8 cellular contexts compared by ENCODE assay signal in genomic region chr12:3803865-3804472, GRCh38. TPM values are rescaled to one million over a fixed set of nuclear protein-coding genes. Genes with fewer than 3 reads are reported as not detected.
DNase-seq lines count a peak whose midpoint lies in the region; ATAC-seq and TF ChIP-seq lines count a peak whose summit lies in the region.

No MANE protein-coding gene starts in this region.

- peak; percentile 82 for TF ChIP-seq CTCF in CD14-positive monocyte (IDR thresholded peaks at IDR 0.05)
- TF ChIP-seq CTCF in H9 (conservative IDR thresholded peaks at IDR 0.05): peak; percentile 95
- TF ChIP-seq CTCF in left lung (IDR thresholded peaks at IDR 0.05): peak; percentile 84 to 85

- no CpG with 5 or more reads among the region's 14 CpGs for WGBS in H9 (ENCODE audit: extremely low coverage, insufficient read length, low lambda C conversion rate)

- no peaks in the 10 kb centered on the region for H4K20me1 ChIP-seq in H9 (ENCODE audit: control insufficient read depth, insufficient read depth, insufficient read length)

- no peak overlapping the region for H2AFZ ChIP-seq in H9 (ENCODE audit: low read length)

- H3K9me3 ChIP-seq in H9 (ENCODE audit: control insufficient read depth, low read depth, low read length) (no peaks in the 10 kb centered on the region), left lung (no peaks in the 10 kb centered on the region)

- H3K27me3 Mint-ChIP-seq in CD14-positive monocyte (ENCODE audit: low read depth in 3 of 3) (no peaks in the 10 kb centered on the region), H9 (ENCODE audit: low read depth) (no peaks in the 10 kb centered on the region)

- H3K36me3 ChIP-seq in left lung: peaks cover 0 to 18% of the 10 kb centered on the region in 2 donors

- no peak overlapping the region for H3K4me3 ChIP-seq in left lung

- no peak overlapping the region for H2BK20ac ChIP-seq in H9 (ENCODE audit: low read depth, low read length, poor library complexity, severe bottlenecking)

- H3K14ac ChIP-seq in H9 (ENCODE audit: insufficient read depth, low read length): no peak overlapping the region

- H4K91ac ChIP-seq in H9 (ENCODE audit: insufficient read length, low read depth, low read length): no peak overlapping the region

- H3K27ac ChIP-seq in H9 (ENCODE audit: insufficient read length, low read depth, low read length): no peak overlapping the region
- H3K27ac ChIP-seq in left lung: no peak overlapping the region

- peak overlapping the region in 1 of 7 donors; percentile 30 for H3K27ac Mint-ChIP-seq in CD14-positive monocyte
- H3K27ac Mint-ChIP-seq in H9: 0 out of 7 replicates have a peak overlapping the region, but pooled peaks of 1 of the 3 experiments have one; percentile 7

- H3K9ac ChIP-seq in H9 (ENCODE audit: extremely low read depth, insufficient read length, low read length): no peak overlapping the region

- no peak overlapping the region for H2AK5ac ChIP-seq in H9 (ENCODE audit: insufficient read length, low read length)

- no peak overlapping the region for H3K23ac ChIP-seq in H9 (ENCODE audit: insufficient read length, low read depth, low read length)

- H3K4me3 Mint-ChIP-seq in CD14-positive monocyte (no peak overlapping the region), H9 (no peak overlapping the region)

- no peaks in the 10 kb centered on the region for H3K23me2 ChIP-seq in H9 (ENCODE audit: insufficient read length, low read depth, low read length, poor library complexity, severe bottlenecking)

- H3T11ph ChIP-seq in H9 (ENCODE audit: low read length): no peak overlapping the region

- DNase-seq in CD14-positive monocyte (ENCODE audit: low spot score) (peak; percentile 64), H9 (peak; percentile 87), NCI-H446 treated with DMSO at 0.1 percent for 48 hours (lab: John Stamatoyannopoulos, UW) (peak; percentile 5), cerebellum (ENCODE audit: low spot score) (peak; percentile 66), left lung (peak; percentile 67 to 68), GOT3 (lab: John Stamatoyannopoulos, UW) (no peak)
- DNase-seq in activated CD4-positive, alpha-beta T cell treated with anti-CD3 and anti-CD28 coated beads for 1 hour: peak; percentile 48
- DNase-seq in stimulated activated CD4-positive, alpha-beta T cell treated with anti-CD3 and anti-CD28 coated beads, Interleukin-4, amount 100 ng/mL, for 4 hours: peak; percentile 64 to 66

- H3K27me3 ChIP-seq in H9 (ENCODE audit: insufficient read depth, low read length) (no peaks in the 10 kb centered on the region), left lung (no peaks in the 10 kb centered on the region)

- peaks cover 32 to 33% of the 10 kb centered on the region in 2 donors for H3K36me3 Mint-ChIP-seq in CD14-positive monocyte
- no peaks in the 10 kb centered on the region for H3K36me3 Mint-ChIP-seq in H9 (ENCODE audit: insufficient read depth in 1 of 3, low read depth in 3 of 3)

- H2BK15ac ChIP-seq in H9 (ENCODE audit: low read depth, low read length): no peak overlapping the region

- no peak overlapping the region for H2BK120ac ChIP-seq in H9 (ENCODE audit: low read depth, low read length, poor library complexity, severe bottlenecking)

- no peak overlapping the region for H2BK12ac ChIP-seq in H9 (ENCODE audit: insufficient read length, low read depth, low read length)

- H3K79me2 ChIP-seq in H9 (ENCODE audit: insufficient read depth, low read length): no peaks in the 10 kb centered on the region

- H3K4me2 ChIP-seq in H9 (ENCODE audit: insufficient read depth, insufficient read length, low read length): no peak overlapping the region

- H2BK5ac ChIP-seq in H9 (ENCODE audit: insufficient read length, low read length): no peak overlapping the region

- ATAC-seq in left lung: peak; percentile 91

- intact Hi-C loops in CD14-positive monocyte (cut with micrococcal nuclease): loop anchor here (2.0 kb wide), 2 partner anchors 501 to 503 kb away; no protein-coding TSS in a partner anchor
- intact Hi-C loops in left lung (cut with DNase I): loop anchor here in 1 of 2 donors (10.0 kb wide), 1 partner anchor 499 kb away; no protein-coding TSS in a partner anchor

- H3K4ac ChIP-seq in H9 (ENCODE audit: low read depth, low read length): no peak overlapping the region

- no peak overlapping the region for H3K18ac ChIP-seq in H9 (ENCODE audit: insufficient read length, low read depth, low read length)

- H3K79me1 ChIP-seq in H9 (ENCODE audit: insufficient read depth, low read depth, low read length, poor library complexity, severe bottlenecking): no peaks in the 10 kb centered on the region

- no peak overlapping the region for H4K8ac ChIP-seq in H9 (replicated peaks; ENCODE audit: insufficient read length, low read depth, low read length)

- no peak overlapping the region for H4K5ac ChIP-seq in H9 (ENCODE audit: insufficient read length, low read depth, low read length)

- H3K9me3 Mint-ChIP-seq in CD14-positive monocyte (no peaks in the 10 kb centered on the region), H9 (no peaks in the 10 kb centered on the region)

- H3K4me1 ChIP-seq in H9 (ENCODE audit: insufficient read depth, low read length) (no peaks in the 10 kb centered on the region), left lung (no peaks in the 10 kb centered on the region)

- H3K56ac ChIP-seq in H9 (ENCODE audit: insufficient read length, low read depth, low read length): no peak overlapping the region

- H3K4me1 Mint-ChIP-seq in CD14-positive monocyte (no peaks in the 10 kb centered on the region), H9 (0 out of 4 replicates have a peak, but pooled peaks cover 0 to 5% of the 10 kb centered on the region in 2 experiments)

RNA-seq across cellular contexts. Expression of gene CRACR2A, which starts 51.1 kb away (rescaled TPM):
- 1 to 10 TPM; 2.8 to 5.8 TPM for polyA plus RNA-seq in CD14-positive monocyte
- total RNA-seq in H9 (2021): 2.0 and 2.1 TPM in 2 replicates
- 5.4 TPM for total RNA-seq in cerebellum
- 1 to 10 TPM; 3.6 to 6.5 TPM for total RNA-seq in left lung
